8 cellular contexts compared by ENCODE assay signal in genomic region chr6:11416099-11416935, GRCh38.
A peak's percentile ranks its signal among the peaks of the same experiment; 100 is the strongest.
DNase-seq lines count a peak whose midpoint lies in the region; ATAC-seq and TF ChIP-seq lines count a peak whose summit lies in the region.
"Not testable (repeated sequence)": the region's sequence is repeated elsewhere in the genome, so short reads cannot be mapped to it uniquely, and the experiment has no call there.

No MANE protein-coding gene starts in this region.

- H3K4me1 Mint-ChIP-seq in activated CD4-positive, alpha-beta T cell treated with anti-CD3 and anti-CD28 coated beads for 36 hours = peaks cover 42% of the 10 kb centered on the region

- not testable (repeated sequence) for TF ChIP-seq CTCF in epithelial cell of esophagus (IDR thresholded peaks at IDR 0.05; ENCODE audit: insufficient read depth, low read depth, low read length, missing control alignments); retinal pigment epithelial cell (conservative IDR thresholded peaks at IDR 0.05; ENCODE audit: low read depth, low read length)

- H3K27me3 Mint-ChIP-seq in activated CD4-positive, alpha-beta T cell treated with anti-CD3 and anti-CD28 coated beads for 36 hours = not testable (repeated sequence)

- not testable (repeated sequence) for H3K36me3 Mint-ChIP-seq in activated CD4-positive, alpha-beta T cell treated with anti-CD3 and anti-CD28 coated beads for 36 hours (ENCODE audit: low read depth)

- H3K9me3 Mint-ChIP-seq in activated CD4-positive, alpha-beta T cell treated with anti-CD3 and anti-CD28 coated beads for 36 hours (ENCODE audit: low read depth) = not testable (repeated sequence)

- intact Hi-C loops in activated CD4-positive, alpha-beta T cell treated with anti-CD3 and anti-CD28 coated beads for 36 hours (cut with DNase I, micrococcal nuclease) = loop anchor here in 1 of 2 experiments (1.0 to 5.0 kb wide), 2 partner anchors 244 to 272 kb away; no protein-coding TSS in a partner anchor

- H3K27ac Mint-ChIP-seq in activated CD4-positive, alpha-beta T cell treated with anti-CD3 and anti-CD28 coated beads for 36 hours = not testable (repeated sequence)

- POLR2A ChIA-PET in activated CD4-positive, alpha-beta T cell treated with anti-CD3 and anti-CD28 coated beads for 36 hours (lab: Charles Lee) = not testable (repeated sequence)

- DNase-seq in A172 (ENCODE audit: low spot score) (peak; percentile 16), EH (ENCODE audit: low read depth) (peak; percentile 34), NCI-H226 (peak; percentile 54), amniotic epithelial cell (ENCODE audit: low read depth) (peak; percentile 51), epithelial cell of esophagus (ENCODE audit: low read depth) (peak; percentile 71), kidney glomerular epithelial cell (lab: John Stamatoyannopoulos, UW) (peak; percentile 80), retinal pigment epithelial cell (ENCODE audit: low read depth) (peak; percentile 67)
- not testable (repeated sequence) for DNase-seq in activated CD4-positive, alpha-beta T cell treated with anti-CD3 and anti-CD28 coated beads for 36 hours

- H3K4me3 Mint-ChIP-seq in activated CD4-positive, alpha-beta T cell treated with anti-CD3 and anti-CD28 coated beads for 36 hours = not testable (repeated sequence)

- CTCF ChIA-PET in activated CD4-positive, alpha-beta T cell treated with anti-CD3 and anti-CD28 coated beads for 36 hours (lab: Charles Lee) = interaction anchor here (0.6 to 2.6 kb wide), 8 partner anchors 15 to 246 kb away, joined by 3 to 8 read pairs (median 3); no protein-coding TSS in a partner anchor

- peak; percentile 18 for ATAC-seq in activated CD4-positive, alpha-beta T cell treated with anti-CD3 and anti-CD28 coated beads for 36 hours

- H3K4me3 ChIP-seq in epithelial cell of esophagus (ENCODE audit: low read length); retinal pigment epithelial cell (ENCODE audit: low read length): not testable (repeated sequence)
